ENCODE assay signal across 21 cellular contexts in the genomic region with DNA sequence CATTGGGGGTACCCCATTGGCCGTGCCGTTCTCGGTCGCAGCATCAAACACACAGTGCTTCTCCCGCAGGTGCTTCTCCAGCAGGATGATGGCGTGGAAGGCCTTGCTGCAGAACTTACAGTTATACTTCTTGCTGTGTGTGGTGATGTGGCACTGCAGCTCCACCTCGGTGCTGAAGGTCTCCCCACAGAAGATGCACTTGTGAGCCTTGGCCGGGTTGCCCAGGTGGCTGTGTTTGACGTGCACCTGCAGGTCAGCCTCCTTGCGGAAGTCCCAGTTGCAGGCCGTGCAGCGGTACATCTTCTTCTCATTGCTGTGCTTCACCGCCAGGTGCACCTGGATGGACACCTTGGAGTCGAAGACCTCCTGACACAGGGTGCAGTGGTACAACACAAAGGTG.
"Had no signal": no experiment of that assay in that cellular context is flagged by ENCODE, and none has a peak within 500 bp of the region (broad histone marks: within the 10 kb centered on the region; RNA-seq: fewer than 3 reads in every experiment).

No MANE protein-coding gene starts in this region.

- DNase-seq: dermis blood vessel endothelial cell; dorsolateral prefrontal cortex; effector CD4-positive, alpha-beta T cell; effector memory CD4-positive, alpha-beta T cell; foreskin keratinocyte; heart left ventricle; hypothalamus; immature natural killer cell; islet precursor cell; kidney; kidney glomerular epithelial cell; left lung; left ventricle myocardium superior; lower lobe of right lung; mesenchymal stem cell; mucosa of descending colon; naive B cell had no signal

- ATAC-seq: foreskin keratinocyte, gastroesophageal sphincter, heart left ventricle, left lung, left ventricle myocardium superior, lower lobe of right lung, mucosa of descending colon had no signal

- H3K27ac ChIP-seq: coronary artery, dorsolateral prefrontal cortex, esophagus muscularis mucosa, foreskin keratinocyte, gastroesophageal sphincter, heart left ventricle, hepatocyte, left lung, lower lobe of right lung had no signal

- H3K4me3 ChIP-seq: coronary artery, dorsolateral prefrontal cortex, esophagus muscularis mucosa, gastroesophageal sphincter, heart left ventricle, hepatocyte, left lung, lower lobe of right lung, mucosa of descending colon had no signal

- H3K9me3 ChIP-seq: esophagus muscularis mucosa, gastroesophageal sphincter, heart left ventricle, left lung, lower lobe of right lung, mucosa of descending colon had no signal

- H3K4me2 ChIP-seq: hepatocyte had no signal

- H3K36me3 ChIP-seq: left lung had no signal

- H3K4me1 ChIP-seq: foreskin keratinocyte had no signal

- H3K27me3 ChIP-seq: esophagus muscularis mucosa, foreskin keratinocyte, gastroesophageal sphincter, heart left ventricle, hepatocyte, left lung had no signal

- H2AFZ ChIP-seq: hepatocyte had no signal
